In genomic region chr1:40042337-40042736, GRCh38 we compare ENCODE assay signal across 8 cellular contexts. TPM values are rescaled to one million over a fixed set of nuclear protein-coding genes. Genes with fewer than 3 reads are reported as not detected.
DNase-seq lines count a peak whose midpoint lies in the region; ATAC-seq and TF ChIP-seq lines count a peak whose summit lies in the region.

No MANE protein-coding gene starts in this region.

- no peak overlapping the region for H2AFZ ChIP-seq in ACC112 (ENCODE audit: low read length, unreplicated experiment)

- peaks cover 29% of the 10 kb centered on the region for H3K36me3 Mint-ChIP-seq in brain
- H3K36me3 Mint-ChIP-seq in mesothelial cell of epicardium: peaks cover 9% of the 10 kb centered on the region

- H3K9me3 Mint-ChIP-seq in brain (no peaks in the 10 kb centered on the region), mesothelial cell of epicardium (no peaks in the 10 kb centered on the region)

- no peak for TF ChIP-seq CTCF in brain (conservative IDR thresholded peaks at IDR 0.05)
- no peak for TF ChIP-seq CTCF in mesothelial cell of epicardium (IDR thresholded peaks at IDR 0.05; ENCODE audit: unreplicated experiment)

- H3K36me3 ChIP-seq in ACC112 (ENCODE audit: insufficient read depth, low read length): peaks cover 13% of the 10 kb centered on the region; the same call in 1 of the 2 replicates

- DNase-seq in HK-2 (ENCODE audit: unreplicated experiment) (peak; percentile 26), mesothelial cell of epicardium (ENCODE audit: low spot score in 2 of 2, unreplicated experiment in 2 of 2) (no peak), HUDEP-2 (lab: John Stamatoyannopoulos, UW; ENCODE audit: unreplicated experiment in 76 of 76) (no peak), cerebellar nuclear complex (lab: John Stamatoyannopoulos, UW) (no peak), NCI-H748 (lab: John Stamatoyannopoulos, UW; ENCODE audit: unreplicated experiment) (no peak)

- no peak for ATAC-seq in GM19023 (IDR thresholded peaks at IDR 0.05; ENCODE audit: unreplicated experiment)

- H3K27me3 ChIP-seq in ACC112 (ENCODE audit: insufficient read depth, low read length): no peaks in the 10 kb centered on the region

- H3K4me3 ChIP-seq in ACC112 (ENCODE audit: low read depth, low read length): peak overlapping the region; percentile 90

- H3K4me1 Mint-ChIP-seq in brain (peaks cover 53% of the 10 kb centered on the region), mesothelial cell of epicardium (peaks cover 35% of the 10 kb centered on the region)

- H3K79me2 ChIP-seq in ACC112 (ENCODE audit: control insufficient read depth, insufficient read depth, low read length, unreplicated experiment): peaks cover 66% of the 10 kb centered on the region

- H3K4me3 Mint-ChIP-seq in brain (peak overlapping the region; percentile 26 to 97 (median 77)), mesothelial cell of epicardium (peak overlapping the region; percentile 33)

- no peak overlapping the region for H3K27ac ChIP-seq in ACC112 (ENCODE audit: low read depth, low read length)

- peak overlapping the region in 4 of 5 experiments; percentile 1 to 99 (median 10) for H3K27ac Mint-ChIP-seq in brain
- peak overlapping the region; percentile 32 for H3K27ac Mint-ChIP-seq in mesothelial cell of epicardium

- H3K4me1 ChIP-seq in ACC112 (ENCODE audit: control insufficient read depth, insufficient read depth, low read length, unreplicated experiment): peaks cover 46% of the 10 kb centered on the region

- H3K27me3 Mint-ChIP-seq in brain (peaks cover 8% of the 10 kb centered on the region), mesothelial cell of epicardium (ENCODE audit: low read depth) (no peaks in the 10 kb centered on the region)

RNA-seq across cellular contexts. Expression of gene CAP1, which starts 1.8 kb away (rescaled TPM):
- 188 TPM for polyA plus RNA-seq in brain (ENCODE audit: insufficient read depth, low read depth, low replicate concordance)
- 141 to 146 TPM (median 143 TPM) in 3 replicates for total RNA-seq in mesothelial cell of epicardium

RNA-seq across cellular contexts. Expression of gene PPT1, which starts 54.7 kb away (rescaled TPM):
- 132 TPM for polyA plus RNA-seq in brain (ENCODE audit: insufficient read depth, low read depth, low replicate concordance)
- total RNA-seq in mesothelial cell of epicardium: 81.8 to 90.9 TPM (median 85.3 TPM) in 3 replicates
